In genomic region chr1:53651356-53651755, GRCh38 we compare ENCODE assay signal across 17 cellular contexts.
DNase-seq lines count a peak whose midpoint lies in the region; ATAC-seq and TF ChIP-seq lines count a peak whose summit lies in the region.
"Had no signal": no experiment of that assay in that cellular context is flagged by ENCODE, and none has a peak within 500 bp of the region (broad histone marks: within the 10 kb centered on the region; RNA-seq: fewer than 3 reads in every experiment).

No MANE protein-coding gene starts in this region.

- ATAC-seq in heart right ventricle (no peak), upper lobe of right lung (no peak)
- no peak for ATAC-seq in activated CD8-positive, alpha-beta T cell treated with anti-CD3 and anti-CD28 coated beads, Interleukin-2, amount 10 ng/mL, durations not matched to agents 7 days and 5 days
- ATAC-seq: CD8-positive, alpha-beta T cell; HCT116 had no signal

- TF ChIP-seq CTCF in heart right ventricle (IDR thresholded peaks at IDR 0.05): no peak
- no peak for TF ChIP-seq CTCF in upper lobe of right lung (IDR thresholded peaks at IDR 0.05)

- H3K9me3 Mint-ChIP-seq in activated CD8-positive, alpha-beta T cell treated with anti-CD3 and anti-CD28 coated beads, Interleukin-2, amount 10 ng/mL, durations not matched to agents 7 days and 5 days (ENCODE audit: insufficient read depth): no peaks in the 10 kb centered on the region
- H3K9me3 Mint-ChIP-seq: CD8-positive, alpha-beta T cell had no signal

- DNase-seq in cardiac septum (ENCODE audit: low spot score) (peak; percentile 51), heart right ventricle (no peak), posterior vena cava (ENCODE audit: low spot score) (peak; percentile 32), upper lobe of right lung (peak; percentile 31), foreskin melanocyte (no peak), hypothalamus (lab: John Stamatoyannopoulos, UW) (no peak)
- DNase-seq in activated CD8-positive, alpha-beta T cell treated with anti-CD3 and anti-CD28 coated beads, Interleukin-2, amount 10 ng/mL, durations not matched to agents 7 days and 5 days: no peak
- DNase-seq: Calu3; CD8-positive, alpha-beta T cell; DMS79 treated with DMSO at 0.1 percent for 48 hours; GF-D8; GOT3; H7 had no signal

- H3K4me1 ChIP-seq in heart right ventricle (no peaks in the 10 kb centered on the region), upper lobe of right lung (no peaks in the 10 kb centered on the region)

- H3K27me3 ChIP-seq in heart right ventricle: peaks cover 0 to 22% (median 4%) of the 10 kb centered on the region in 7 donors
- no peaks in the 10 kb centered on the region for H3K27me3 ChIP-seq in upper lobe of right lung
- H3K27me3 ChIP-seq: BLaER1 treated with 17β-estradiol and CSF1 and Interleukin-3, amounts not matched to agents 10 nM and 100 nM had no signal

- no peak overlapping the region for H3K27ac ChIP-seq in heart right ventricle
- no peak overlapping the region for H3K27ac ChIP-seq in upper lobe of right lung
- H3K27ac ChIP-seq: BLaER1 treated with 17β-estradiol and CSF1 and Interleukin-3, amounts not matched to agents 10 nM and 100 nM; HL-60 had no signal

- H3K36me3 ChIP-seq in heart right ventricle (no peaks in the 10 kb centered on the region), upper lobe of right lung (no peaks in the 10 kb centered on the region)
- H3K36me3 ChIP-seq: BLaER1 treated with 17β-estradiol and CSF1 and Interleukin-3, amounts not matched to agents 10 nM and 100 nM had no signal

- H3K27ac Mint-ChIP-seq in activated CD8-positive, alpha-beta T cell treated with anti-CD3 and anti-CD28 coated beads, Interleukin-2, amount 10 ng/mL, durations not matched to agents 7 days and 5 days: no peak overlapping the region
- H3K27ac Mint-ChIP-seq: B cell; CD8-positive, alpha-beta T cell had no signal

- H3K4me3 ChIP-seq in heart right ventricle (no peak overlapping the region), upper lobe of right lung (no peak overlapping the region)
- H3K4me3 ChIP-seq: BLaER1 treated with 17β-estradiol and CSF1 and Interleukin-3, amounts not matched to agents 10 nM and 100 nM had no signal

- H3K36me3 Mint-ChIP-seq in activated CD8-positive, alpha-beta T cell treated with anti-CD3 and anti-CD28 coated beads, Interleukin-2, amount 10 ng/mL, durations not matched to agents 7 days and 5 days (ENCODE audit: low read depth): no peaks in the 10 kb centered on the region
- H3K36me3 Mint-ChIP-seq: CD8-positive, alpha-beta T cell had no signal

- H3K4me3 Mint-ChIP-seq in activated CD8-positive, alpha-beta T cell treated with anti-CD3 and anti-CD28 coated beads, Interleukin-2, amount 10 ng/mL, durations not matched to agents 7 days and 5 days: no peak overlapping the region
- H3K4me3 Mint-ChIP-seq: B cell; CD8-positive, alpha-beta T cell had no signal

- H3K27me3 Mint-ChIP-seq in activated CD8-positive, alpha-beta T cell treated with anti-CD3 and anti-CD28 coated beads, Interleukin-2, amount 10 ng/mL, durations not matched to agents 7 days and 5 days (ENCODE audit: low read depth): peaks cover 15% of the 10 kb centered on the region

- intact Hi-C loops in cardiac septum (cut with DNase I): no loop called here
- intact Hi-C loops in heart right ventricle (cut with DNase I): no loop called here
- intact Hi-C loops in posterior vena cava (cut with DNase I): no loop called here
- intact Hi-C loops in upper lobe of right lung (cut with DNase I): no loop called here

- H3K9me3 ChIP-seq in heart right ventricle: no peaks in the 10 kb centered on the region
- H3K9me3 ChIP-seq in upper lobe of right lung: no peaks in the 10 kb centered on the region
- H3K9me3 ChIP-seq: BLaER1 treated with 17β-estradiol and CSF1 and Interleukin-3, amounts not matched to agents 10 nM and 100 nM had no signal

- H3K4me1 Mint-ChIP-seq in activated CD8-positive, alpha-beta T cell treated with anti-CD3 and anti-CD28 coated beads, Interleukin-2, amount 10 ng/mL, durations not matched to agents 7 days and 5 days (ENCODE audit: low read depth): no peaks in the 10 kb centered on the region
- H3K4me1 Mint-ChIP-seq: B cell had no signal

- POLR2A ChIA-PET in activated CD8-positive, alpha-beta T cell treated with anti-CD3 and anti-CD28 coated beads, Interleukin-2, amount 10 ng/mL, durations not matched to agents 7 days and 5 days (lab: Charles Lee): no interaction called here

- WGBS in heart right ventricle, 2 donors: 76 to 88% methylated on average over 1 of the region's 1 CpG

- CTCF ChIA-PET in activated CD8-positive, alpha-beta T cell treated with anti-CD3 and anti-CD28 coated beads, Interleukin-2, amount 10 ng/mL, durations not matched to agents 7 days and 5 days (lab: Charles Lee): no interaction called here

Comparison
In these comparisons a context has a peak if more than half of its experiments do, and no peak if none do; other contexts are left out.
1. DNase-seq: peak in cardiac septum (single experiment), posterior vena cava (single experiment) and upper lobe of right lung (single experiment); none in heart right ventricle (0 of 2), foreskin melanocyte (single experiment), activated CD8-positive, alpha-beta T cell treated with anti-CD3 and anti-CD28 coated beads, Interleukin-2, amount 10 ng/mL, durations not matched to agents 7 days and 5 days (single experiment) and hypothalamus (0 of 51).